In the genomic region with DNA sequence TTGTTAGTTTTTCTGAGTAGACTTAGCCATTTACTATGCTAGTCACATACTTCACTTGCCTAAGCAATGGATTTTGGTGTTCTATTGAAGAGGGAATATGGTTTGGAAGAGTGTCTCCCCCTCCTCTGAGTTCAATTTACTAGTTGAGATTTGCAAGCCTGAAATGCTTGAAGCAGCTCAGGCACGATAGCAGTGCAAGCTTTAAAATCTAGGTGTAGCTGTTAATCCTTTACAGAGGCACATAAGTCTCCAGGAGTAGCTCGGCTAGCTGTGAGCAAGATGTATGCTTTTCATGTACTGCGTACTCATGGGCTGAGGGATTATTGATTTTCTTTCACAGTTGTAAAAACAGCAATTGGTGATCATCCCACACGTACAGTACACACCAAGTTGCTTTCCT, we compare ENCODE assay signal across 9 cellular contexts. TPM values are rescaled to one million over a fixed set of nuclear protein-coding genes. Genes with fewer than 3 reads are reported as not detected.
DNase-seq lines count a peak whose midpoint lies in the region; ATAC-seq and TF ChIP-seq lines count a peak whose summit lies in the region.
"Had no signal": no experiment of that assay in that cellular context is flagged by ENCODE, and none has a peak within 500 bp of the region (broad histone marks: within the 10 kb centered on the region; RNA-seq: fewer than 3 reads in every experiment).

No MANE protein-coding gene starts in this region.

- H3K4me3 ChIP-seq in Loucy (ENCODE audit: low read length, poor library complexity, severe bottlenecking), result no peak overlapping the region

- no peaks in the 10 kb centered on the region for H3K9me3 ChIP-seq in Loucy (ENCODE audit: insufficient read depth, low read depth, low read length)

- peak; percentile 11 for DNase-seq in dermis blood vessel endothelial cell
- peak; percentile 24 for DNase-seq in mucosa of gallbladder (ENCODE audit: low spot score)
- no peak for DNase-seq in ureter (ENCODE audit: low spot score)
- DNase-seq in GOT3 (lab: John Stamatoyannopoulos, UW), result no peak
- DNase-seq: DND-41 had no signal

- peak overlapping the region; percentile 52 for H3K4me2 ChIP-seq in Loucy (ENCODE audit: low read depth, low read length, poor library complexity, severe bottlenecking)

- no peaks in the 10 kb centered on the region for H3K4me1 ChIP-seq in Loucy (ENCODE audit: insufficient read depth, low read length, poor library complexity, severe bottlenecking)

- H3F3A ChIP-seq in Loucy (ENCODE audit: low read depth), result no peaks in the 10 kb centered on the region

- H2AFZ ChIP-seq in Loucy (ENCODE audit: low read length), result peak overlapping the region; percentile 63; the same call in 1 of the 2 replicates

- H3K9me2 ChIP-seq in Loucy (replicated peaks; ENCODE audit: low read depth, low read length), result no peaks in the 10 kb centered on the region

- no peaks in the 10 kb centered on the region for H3K27me3 ChIP-seq in Loucy (ENCODE audit: insufficient read depth, low read length, poor library complexity, severe bottlenecking)

- H3K36me3 ChIP-seq in Loucy (ENCODE audit: insufficient read depth, low read length), result no peaks in the 10 kb centered on the region

- no peaks in the 10 kb centered on the region for H3K79me2 ChIP-seq in Loucy (ENCODE audit: insufficient read depth, low read length)

- no peaks in the 10 kb centered on the region for H4K20me1 ChIP-seq in Loucy (ENCODE audit: insufficient read depth, low read length, poor library complexity, severe bottlenecking)

- ATAC-seq in GM18858 (IDR thresholded peaks at IDR 0.05; ENCODE audit: unreplicated experiment) (no peak), HG03025 (IDR thresholded peaks at IDR 0.05; ENCODE audit: low FRiP score, unreplicated experiment) (no peak)

- H3K27ac ChIP-seq in 22Rv1, result peak overlapping the region; percentile 79

- TF ChIP-seq CTCF in 22Rv1 (IDR thresholded peaks at IDR 0.05), result no peak
- TF ChIP-seq CTCF in Loucy (conservative IDR thresholded peaks at IDR 0.05; ENCODE audit: low read length), result no peak

- H3K9ac ChIP-seq in Loucy (ENCODE audit: low read depth, low read length, poor library complexity, severe bottlenecking), result no peak overlapping the region

RNA-seq across cellular contexts. Expression of a gene that starts 0.7 kb away (rescaled TPM):
- 0.51 and 1.3 TPM in 2 replicates for total RNA-seq in dermis blood vessel endothelial cell
- 33.2 TPM for total RNA-seq in mucosa of gallbladder
- 77.7 TPM for total RNA-seq in ureter

Comparison
In these comparisons a context has a peak if more than half of its experiments do, and no peak if none do; other contexts are left out.
1. DNase-seq: peak in dermis blood vessel endothelial cell (single experiment) and mucosa of gallbladder (single experiment); none in ureter (single experiment) and GOT3 (single experiment).
2. RNA of a gene that starts 0.7 kb away (total RNA-seq): 77.7 TPM in ureter (single experiment) and 33.2 TPM in mucosa of gallbladder (single experiment); 0.51 to 1.3 TPM in dermis blood vessel endothelial cell; every median in the first group is over 10 times any median in the second.